1 cellular context compared by ENCODE assay signal in the genomic region with DNA sequence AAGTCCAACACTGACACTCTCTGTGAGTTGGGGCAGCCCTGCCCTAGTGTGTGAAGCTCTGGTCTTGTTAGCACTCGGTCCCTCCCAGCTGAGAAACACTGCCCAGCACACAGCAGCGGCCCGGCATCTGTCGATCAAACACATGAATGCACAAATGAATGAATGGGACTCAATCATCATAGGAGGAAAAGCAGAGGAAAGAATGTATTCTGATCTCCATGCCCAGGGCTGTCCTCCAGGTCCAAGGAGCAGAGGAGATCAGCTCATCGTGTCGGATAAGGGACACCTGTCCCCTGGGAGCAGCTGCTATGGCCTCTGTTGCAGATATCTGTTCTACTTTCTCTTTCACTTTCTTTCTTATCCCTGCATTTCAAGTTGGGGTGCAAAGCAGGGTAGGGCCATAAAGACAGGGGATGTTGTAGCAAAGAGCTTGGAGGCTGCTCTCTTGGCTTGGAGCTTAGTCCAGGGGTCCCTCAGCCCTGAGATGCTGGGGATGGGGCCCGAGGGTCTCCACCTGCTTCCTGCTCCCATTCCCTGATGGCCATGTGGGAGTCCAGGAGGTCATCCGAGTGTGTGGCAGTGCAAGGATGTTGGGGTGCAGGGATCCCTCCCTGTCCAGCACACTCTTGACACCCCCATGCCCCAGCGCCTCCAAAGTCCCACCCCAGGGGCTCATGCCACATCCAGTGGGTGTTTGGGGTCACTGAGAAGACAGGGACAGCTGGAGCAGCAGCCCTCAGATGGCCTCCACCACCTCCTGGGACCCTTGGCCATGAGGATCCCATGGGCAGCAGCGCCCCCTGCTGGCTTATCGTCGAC.
TF ChIP-seq lines count a peak whose summit lies in the region.

No MANE protein-coding gene starts in this region.

TF ChIP-seq in GM23338, 12 proteins besides CTCF, POLR2A, EP300 and RAD21 (continued from another document):
- TF ChIP-seq, protein P1, sequence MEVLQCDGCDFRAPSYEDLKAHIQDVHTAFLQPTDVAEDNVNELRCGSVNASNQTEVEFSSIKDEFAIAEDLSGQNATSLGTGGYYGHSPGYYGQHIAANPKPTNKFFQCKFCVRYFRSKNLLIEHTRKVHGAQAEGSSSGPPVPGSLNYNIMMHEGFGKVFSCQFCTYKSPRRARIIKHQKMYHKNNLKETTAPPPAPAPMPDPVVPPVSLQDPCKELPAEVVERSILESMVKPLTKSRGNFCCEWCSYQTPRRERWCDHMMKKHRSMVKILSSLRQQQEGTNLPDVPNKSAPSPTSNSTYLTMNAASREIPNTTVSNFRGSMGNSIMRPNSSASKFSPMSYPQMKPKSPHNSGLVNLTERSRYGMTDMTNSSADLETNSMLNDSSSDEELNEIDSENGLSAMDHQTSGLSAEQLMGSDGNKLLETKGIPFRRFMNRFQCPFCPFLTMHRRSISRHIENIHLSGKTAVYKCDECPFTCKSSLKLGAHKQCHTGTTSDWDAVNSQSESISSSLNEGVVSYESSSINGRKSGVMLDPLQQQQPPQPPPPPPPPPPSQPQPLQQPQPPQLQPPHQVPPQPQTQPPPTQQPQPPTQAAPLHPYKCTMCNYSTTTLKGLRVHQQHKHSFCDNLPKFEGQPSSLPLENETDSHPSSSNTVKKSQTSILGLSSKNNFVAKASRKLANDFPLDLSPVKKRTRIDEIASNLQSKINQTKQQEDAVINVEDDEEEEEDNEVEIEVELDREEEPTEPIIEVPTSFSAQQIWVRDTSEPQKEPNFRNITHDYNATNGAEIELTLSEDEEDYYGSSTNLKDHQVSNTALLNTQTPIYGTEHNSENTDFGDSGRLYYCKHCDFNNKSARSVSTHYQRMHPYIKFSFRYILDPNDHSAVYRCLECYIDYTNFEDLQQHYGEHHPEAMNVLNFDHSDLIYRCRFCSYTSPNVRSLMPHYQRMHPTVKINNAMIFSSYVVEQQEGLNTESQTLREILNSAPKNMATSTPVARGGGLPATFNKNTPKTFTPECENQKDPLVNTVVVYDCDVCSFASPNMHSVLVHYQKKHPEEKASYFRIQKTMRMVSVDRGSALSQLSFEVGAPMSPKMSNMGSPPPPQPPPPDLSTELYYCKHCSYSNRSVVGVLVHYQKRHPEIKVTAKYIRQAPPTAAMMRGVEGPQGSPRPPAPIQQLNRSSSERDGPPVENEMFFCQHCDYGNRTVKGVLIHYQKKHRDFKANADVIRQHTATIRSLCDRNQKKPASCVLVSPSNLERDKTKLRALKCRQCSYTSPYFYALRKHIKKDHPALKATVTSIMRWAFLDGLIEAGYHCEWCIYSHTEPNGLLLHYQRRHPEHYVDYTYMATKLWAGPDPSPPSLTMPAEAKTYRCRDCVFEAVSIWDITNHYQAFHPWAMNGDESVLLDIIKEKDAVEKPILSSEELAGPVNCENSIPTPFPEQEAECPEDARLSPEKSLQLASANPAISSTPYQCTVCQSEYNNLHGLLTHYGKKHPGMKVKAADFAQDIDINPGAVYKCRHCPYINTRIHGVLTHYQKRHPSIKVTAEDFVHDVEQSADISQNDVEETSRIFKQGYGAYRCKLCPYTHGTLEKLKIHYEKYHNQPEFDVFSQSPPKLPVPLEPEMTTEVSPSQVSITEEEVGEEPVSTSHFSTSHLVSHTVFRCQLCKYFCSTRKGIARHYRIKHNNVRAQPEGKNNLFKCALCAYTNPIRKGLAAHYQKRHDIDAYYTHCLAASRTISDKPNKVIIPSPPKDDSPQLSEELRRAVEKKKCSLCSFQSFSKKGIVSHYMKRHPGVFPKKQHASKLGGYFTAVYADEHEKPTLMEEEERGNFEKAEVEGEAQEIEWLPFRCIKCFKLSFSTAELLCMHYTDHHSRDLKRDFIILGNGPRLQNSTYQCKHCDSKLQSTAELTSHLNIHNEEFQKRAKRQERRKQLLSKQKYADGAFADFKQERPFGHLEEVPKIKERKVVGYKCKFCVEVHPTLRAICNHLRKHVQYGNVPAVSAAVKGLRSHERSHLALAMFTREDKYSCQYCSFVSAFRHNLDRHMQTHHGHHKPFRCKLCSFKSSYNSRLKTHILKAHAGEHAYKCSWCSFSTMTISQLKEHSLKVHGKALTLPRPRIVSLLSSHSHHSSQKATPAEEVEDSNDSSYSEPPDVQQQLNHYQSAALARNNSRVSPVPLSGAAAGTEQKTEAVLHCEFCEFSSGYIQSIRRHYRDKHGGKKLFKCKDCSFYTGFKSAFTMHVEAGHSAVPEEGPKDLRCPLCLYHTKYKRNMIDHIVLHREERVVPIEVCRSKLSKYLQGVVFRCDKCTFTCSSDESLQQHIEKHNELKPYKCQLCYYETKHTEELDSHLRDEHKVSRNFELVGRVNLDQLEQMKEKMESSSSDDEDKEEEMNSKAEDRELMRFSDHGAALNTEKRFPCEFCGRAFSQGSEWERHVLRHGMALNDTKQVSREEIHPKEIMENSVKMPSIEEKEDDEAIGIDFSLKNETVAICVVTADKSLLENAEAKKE (CRISPR knock-in tag; IDR thresholded peaks at IDR 0.05), result no peak
- TF ChIP-seq, protein P2, sequence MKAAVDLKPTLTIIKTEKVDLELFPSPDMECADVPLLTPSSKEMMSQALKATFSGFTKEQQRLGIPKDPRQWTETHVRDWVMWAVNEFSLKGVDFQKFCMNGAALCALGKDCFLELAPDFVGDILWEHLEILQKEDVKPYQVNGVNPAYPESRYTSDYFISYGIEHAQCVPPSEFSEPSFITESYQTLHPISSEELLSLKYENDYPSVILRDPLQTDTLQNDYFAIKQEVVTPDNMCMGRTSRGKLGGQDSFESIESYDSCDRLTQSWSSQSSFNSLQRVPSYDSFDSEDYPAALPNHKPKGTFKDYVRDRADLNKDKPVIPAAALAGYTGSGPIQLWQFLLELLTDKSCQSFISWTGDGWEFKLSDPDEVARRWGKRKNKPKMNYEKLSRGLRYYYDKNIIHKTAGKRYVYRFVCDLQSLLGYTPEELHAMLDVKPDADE (IDR thresholded peaks at IDR 0.05), result no peak
- no peak for TF ChIP-seq ZNF114 (CRISPR knock-in tag; IDR thresholded peaks at IDR 0.05)
- TF ChIP-seq NANOG (IDR thresholded peaks at IDR 0.05; ENCODE audit: borderline replicate concordance), result no peak
- no peak for TF ChIP-seq EZH2 (IDR thresholded peaks at IDR 0.05; ENCODE audit: low read depth, unreplicated experiment)
- TF ChIP-seq STAT1 (IDR thresholded peaks at IDR 0.05; ENCODE audit: unreplicated experiment), result no peak
- no peak for TF ChIP-seq CREB1 (CRISPR knock-in tag; IDR thresholded peaks at IDR 0.05; ENCODE audit: low read depth)
- TF ChIP-seq, protein P3, sequence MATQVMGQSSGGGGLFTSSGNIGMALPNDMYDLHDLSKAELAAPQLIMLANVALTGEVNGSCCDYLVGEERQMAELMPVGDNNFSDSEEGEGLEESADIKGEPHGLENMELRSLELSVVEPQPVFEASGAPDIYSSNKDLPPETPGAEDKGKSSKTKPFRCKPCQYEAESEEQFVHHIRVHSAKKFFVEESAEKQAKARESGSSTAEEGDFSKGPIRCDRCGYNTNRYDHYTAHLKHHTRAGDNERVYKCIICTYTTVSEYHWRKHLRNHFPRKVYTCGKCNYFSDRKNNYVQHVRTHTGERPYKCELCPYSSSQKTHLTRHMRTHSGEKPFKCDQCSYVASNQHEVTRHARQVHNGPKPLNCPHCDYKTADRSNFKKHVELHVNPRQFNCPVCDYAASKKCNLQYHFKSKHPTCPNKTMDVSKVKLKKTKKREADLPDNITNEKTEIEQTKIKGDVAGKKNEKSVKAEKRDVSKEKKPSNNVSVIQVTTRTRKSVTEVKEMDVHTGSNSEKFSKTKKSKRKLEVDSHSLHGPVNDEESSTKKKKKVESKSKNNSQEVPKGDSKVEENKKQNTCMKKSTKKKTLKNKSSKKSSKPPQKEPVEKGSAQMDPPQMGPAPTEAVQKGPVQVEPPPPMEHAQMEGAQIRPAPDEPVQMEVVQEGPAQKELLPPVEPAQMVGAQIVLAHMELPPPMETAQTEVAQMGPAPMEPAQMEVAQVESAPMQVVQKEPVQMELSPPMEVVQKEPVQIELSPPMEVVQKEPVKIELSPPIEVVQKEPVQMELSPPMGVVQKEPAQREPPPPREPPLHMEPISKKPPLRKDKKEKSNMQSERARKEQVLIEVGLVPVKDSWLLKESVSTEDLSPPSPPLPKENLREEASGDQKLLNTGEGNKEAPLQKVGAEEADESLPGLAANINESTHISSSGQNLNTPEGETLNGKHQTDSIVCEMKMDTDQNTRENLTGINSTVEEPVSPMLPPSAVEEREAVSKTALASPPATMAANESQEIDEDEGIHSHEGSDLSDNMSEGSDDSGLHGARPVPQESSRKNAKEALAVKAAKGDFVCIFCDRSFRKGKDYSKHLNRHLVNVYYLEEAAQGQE (IDR thresholded peaks at IDR 0.05; ENCODE audit: unreplicated experiment), result no peak
- TF ChIP-seq EZH2phosphoT487 (IDR thresholded peaks at IDR 0.05; ENCODE audit: unreplicated experiment), result no peak
TF ChIP-seq in GM23338: peak in this region for 0.
